ENCODE assay signal across 8 cellular contexts in the genomic region with DNA sequence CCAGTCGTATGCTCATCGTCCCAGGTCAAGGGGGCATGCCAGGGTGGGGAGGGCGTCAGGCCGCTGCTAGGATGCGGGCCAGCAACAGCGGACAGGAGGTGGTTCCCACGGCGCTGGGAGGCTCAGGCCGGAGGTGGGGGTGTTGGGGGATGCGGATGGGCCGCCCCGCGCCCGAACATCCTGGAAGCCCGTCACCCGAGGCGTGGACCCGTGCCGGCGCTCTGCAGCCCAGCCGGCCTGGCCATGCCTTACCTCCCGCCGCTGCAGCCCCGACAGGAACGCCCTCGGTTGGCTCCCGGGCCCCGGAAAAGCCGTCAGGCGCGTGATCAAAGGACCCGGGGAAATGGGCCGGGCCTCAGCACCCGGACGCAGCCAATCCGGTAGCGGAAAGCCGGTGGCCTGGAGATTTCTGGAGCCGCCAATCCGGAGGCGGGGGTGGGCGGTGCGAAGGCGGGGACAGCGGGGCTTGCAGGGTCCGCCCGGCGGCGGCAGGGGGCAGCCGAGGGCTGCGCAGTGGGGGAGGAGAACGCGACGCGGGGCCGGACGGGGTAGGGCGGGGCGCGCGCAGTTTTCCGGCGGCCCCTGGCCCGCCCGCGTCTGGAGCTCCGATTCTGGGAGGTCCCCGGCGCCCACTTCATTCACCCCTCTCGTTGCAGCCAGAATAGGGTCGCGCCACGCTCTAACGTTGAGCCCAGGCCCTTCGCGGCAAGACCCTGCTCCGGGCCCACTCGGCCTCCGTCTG. TPM values are rescaled to one million over a fixed set of nuclear protein-coding genes. Genes with fewer than 3 reads are reported as not detected.
DNase-seq lines count a peak whose midpoint lies in the region; ATAC-seq lines count a peak whose summit lies in the region.

Gene SMIM29 (minus strand): TSS at position 280 of the 742 bp plus-strand sequence. CDS start 1,215 bp downstream, outside the sequence.

- no peak within 1 kb of the TSS for H2BK15ac ChIP-seq in mesendoderm (replicated peaks; ENCODE audit: low read depth)

- H4K5ac ChIP-seq in mesendoderm (ENCODE audit: low read length) = no peak within 1 kb of the TSS

- H3K27me3 Mint-ChIP-seq in effector memory CD8-positive, alpha-beta T cell = no peaks in the 10 kb centered on the region

- no peak within 1 kb of the TSS for H3K18ac ChIP-seq in mesendoderm (ENCODE audit: low read length)

- H2BK5ac ChIP-seq in mesendoderm (ENCODE audit: low read length) = no peak within 1 kb of the TSS

- no peak within 1 kb of the TSS for H3K4ac ChIP-seq in mesendoderm (ENCODE audit: low read depth, low read length)

- H2BK120ac ChIP-seq in mesendoderm (ENCODE audit: low read depth, low read length) = no peak within 1 kb of the TSS

- H3K4me1 ChIP-seq in mesendoderm (ENCODE audit: control insufficient read depth, low read depth, low read length) = peaks cover 2% of the 10 kb centered on the region

- H3K9me3 Mint-ChIP-seq in effector memory CD8-positive, alpha-beta T cell = no peaks in the 10 kb centered on the region

- H3K27ac ChIP-seq in mesendoderm (ENCODE audit: low read depth, low read length) = peak within 1 kb of the TSS; percentile 9

- no peaks in the 10 kb centered on the region for H3K79me2 ChIP-seq in mesendoderm (ENCODE audit: control insufficient read depth, insufficient read depth, low read length)

- no peaks in the 10 kb centered on the region for H3K79me1 ChIP-seq in mesendoderm (ENCODE audit: low read length)

- peaks cover 19 to 24% of the 10 kb centered on the region in 2 donors for H3K4me1 Mint-ChIP-seq in effector memory CD8-positive, alpha-beta T cell (ENCODE audit: low read depth in 2 of 2)

- peak within 1 kb of the TSS; percentile 100 for H3K4me2 ChIP-seq in mesendoderm (ENCODE audit: low read length)

- H3K36me3 Mint-ChIP-seq in effector memory CD8-positive, alpha-beta T cell (ENCODE audit: insufficient read depth) = peaks cover 41% of the 10 kb centered on the region

- H3K27me3 ChIP-seq in mesendoderm (ENCODE audit: insufficient read depth, low read length, poor library complexity) = no peaks in the 10 kb centered on the region

- peak; percentile 69 for ATAC-seq in GM21360 (IDR thresholded peaks at IDR 0.05; ENCODE audit: unreplicated experiment)
- peak; percentile 87 for ATAC-seq in effector memory CD8-positive, alpha-beta T cell (replicated peaks)

- H4K8ac ChIP-seq in mesendoderm (ENCODE audit: low read depth, low read length) = no peak within 1 kb of the TSS

- H3K36me3 ChIP-seq in mesendoderm (ENCODE audit: control insufficient read depth, insufficient read depth, low read length) = peaks cover 5% of the 10 kb centered on the region

- peak within 1 kb of the TSS; percentile 97 for H3K56ac ChIP-seq in mesendoderm (ENCODE audit: low read length)

- H3K4me3 ChIP-seq in mesendoderm (ENCODE audit: low read length) = peak within 1 kb of the TSS; percentile 80

- peak within 1 kb of the TSS; percentile 12 for H2AK5ac ChIP-seq in mesendoderm (ENCODE audit: low read length)

- no CpG with 5 or more reads among the region's 79 CpGs for WGBS in mesendoderm (ENCODE audit: extremely low coverage, insufficient coverage, low lambda C conversion rate)

- peak within 1 kb of the TSS; percentile 81 to 93 for H3K4me3 Mint-ChIP-seq in effector memory CD8-positive, alpha-beta T cell

- peak within 1 kb of the TSS; percentile 93 for H3K9ac ChIP-seq in mesendoderm (ENCODE audit: low read length)

- peak within 1 kb of the TSS; percentile 80 for H3K23ac ChIP-seq in mesendoderm (ENCODE audit: low read length)

- peak within 1 kb of the TSS; percentile 89 to 95 for H3K27ac Mint-ChIP-seq in effector memory CD8-positive, alpha-beta T cell

- DNase-seq in COR-L47 (lab: John Stamatoyannopoulos, UW) (peak; percentile 95), HUDEP-2 (lab: John Stamatoyannopoulos, UW; ENCODE audit: unreplicated experiment in 76 of 76) (peak in 74 of 76 experiments; percentile 66 to 99 (median 97)), NOMO-1 treated with DMSO at 0.1 percent for 48 hours (lab: John Stamatoyannopoulos, UW; ENCODE audit: unreplicated experiment) (peak; percentile 80), mesendoderm (peak; percentile 97)
- DNase-seq in activated CD8-positive, alpha-beta memory T cell treated with anti-CD3 and anti-CD28 coated beads for 4 hours (ENCODE audit: low read depth in 2 of 2) = peak; percentile 93
- peak; percentile 97 to 98 (median 98) for DNase-seq in effector memory CD8-positive, alpha-beta T cell
- DNase-seq in stimulated activated CD8-positive, alpha-beta memory T cell treated with anti-CD3 and anti-CD28 coated beads, Interleukin-12 subunit alpha, Interleukin-12 subunit beta, amount 100 ng/mL, for 4 hours (ENCODE audit: low read depth) = peak; percentile 95

RNA-seq across cellular contexts. Expression of gene SMIM29, which starts in this region (rescaled TPM):
- 4.7 TPM for polyA plus RNA-seq in mesendoderm (2013, experiment 1 of 2)
- 4.6 TPM for polyA plus RNA-seq in mesendoderm (2013, experiment 2 of 2)

Comparison
In these comparisons a context has a peak if more than half of its experiments do, and no peak if none do; other contexts are left out.
1. Peak in every context shown above with its lines: DNase-seq, ATAC-seq, H3K4me3 ChIP-seq and H3K27ac ChIP-seq.